ENCODE assay signal across 8 cellular contexts in genomic region chr17:68290955-68291835, GRCh38. TPM values are rescaled to one million over a fixed set of nuclear protein-coding genes. Genes with fewer than 3 reads are reported as not detected.
DNase-seq lines count a peak whose midpoint lies in the region; ATAC-seq and TF ChIP-seq lines count a peak whose summit lies in the region.

TSS of gene ARSG (plus strand) at chr17:68291495. CDS start at chr17:68307494, 15,999 bp downstream.
A gene with protein sequence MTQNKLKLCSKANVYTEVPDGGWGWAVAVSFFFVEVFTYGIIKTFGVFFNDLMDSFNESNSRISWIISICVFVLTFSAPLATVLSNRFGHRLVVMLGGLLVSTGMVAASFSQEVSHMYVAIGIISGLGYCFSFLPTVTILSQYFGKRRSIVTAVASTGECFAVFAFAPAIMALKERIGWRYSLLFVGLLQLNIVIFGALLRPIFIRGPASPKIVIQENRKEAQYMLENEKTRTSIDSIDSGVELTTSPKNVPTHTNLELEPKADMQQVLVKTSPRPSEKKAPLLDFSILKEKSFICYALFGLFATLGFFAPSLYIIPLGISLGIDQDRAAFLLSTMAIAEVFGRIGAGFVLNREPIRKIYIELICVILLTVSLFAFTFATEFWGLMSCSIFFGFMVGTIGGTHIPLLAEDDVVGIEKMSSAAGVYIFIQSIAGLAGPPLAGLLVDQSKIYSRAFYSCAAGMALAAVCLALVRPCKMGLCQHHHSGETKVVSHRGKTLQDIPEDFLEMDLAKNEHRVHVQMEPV (minus strand): TSS chr17:68291127. CDS start chr17:68278320, 12,807 bp downstream.

- no peaks in the 10 kb centered on the region for H3K9me3 Mint-ChIP-seq in activated CD4-positive, alpha-beta T cell treated with anti-CD3 and anti-CD28 coated beads, Interleukin-2, amount 10 ng/mL, durations not matched to agents 24 days and 14 days

- H3K4me3 Mint-ChIP-seq in activated CD4-positive, alpha-beta T cell treated with anti-CD3 and anti-CD28 coated beads, Interleukin-2, amount 10 ng/mL, durations not matched to agents 24 days and 14 days = peak within 1 kb of the TSS; percentile 98

- peak; percentile 50 for TF ChIP-seq POLR2A in GM18526 (IDR thresholded peaks at IDR 0.05; ENCODE audit: extremely low read depth, insufficient read length)
- TF ChIP-seq POLR2A in lower leg skin (IDR thresholded peaks at IDR 0.05) = no peak

- no peak for TF ChIP-seq CTCF in 22Rv1 (IDR thresholded peaks at IDR 0.05)
- no peak for TF ChIP-seq CTCF in coronary artery (IDR thresholded peaks at IDR 0.05)
- no peak for TF ChIP-seq CTCF in lower leg skin (IDR thresholded peaks at IDR 0.05)

- H3K27me3 Mint-ChIP-seq in activated CD4-positive, alpha-beta T cell treated with anti-CD3 and anti-CD28 coated beads, Interleukin-2, amount 10 ng/mL, durations not matched to agents 24 days and 14 days = peaks cover 2% of the 10 kb centered on the region

- peak; percentile 19 for ATAC-seq in HG03060 (IDR thresholded peaks at IDR 0.05; ENCODE audit: low read depth, unreplicated experiment)

- H3K4me1 Mint-ChIP-seq in activated CD4-positive, alpha-beta T cell treated with anti-CD3 and anti-CD28 coated beads, Interleukin-2, amount 10 ng/mL, durations not matched to agents 24 days and 14 days = peaks cover 46% of the 10 kb centered on the region

- H3K4me3 ChIP-seq in coronary artery (peak within 1 kb of the TSS; percentile 83), lower leg skin (ENCODE audit: low read depth, poor library complexity, severe bottlenecking) (peak within 1 kb of the TSS; percentile 50)

- DNase-seq in NCI-H2227 (lab: John Stamatoyannopoulos, UW; ENCODE audit: unreplicated experiment) = peak; percentile 86
- peak; percentile 93 for DNase-seq in activated CD4-positive, alpha-beta T cell treated with anti-CD3 and anti-CD28 coated beads, Interleukin-2, amount 10 ng/mL, durations not matched to agents 24 days and 14 days
- no peak for DNase-seq in coronary artery (ENCODE audit: low spot score)
- DNase-seq in lower leg skin (ENCODE audit: low spot score in 2 of 2) = peak; percentile 48 to 87
- DNase-seq in stimulated activated CD4-positive, alpha-beta T cell treated with anti-CD3 and anti-CD28 coated beads, Interleukin-4, amount 100 ng/mL, for 48 hours (ENCODE audit: low read depth in 2 of 2) = peak; percentile 70 to 71

- 1 to 2% methylated on average over 20 to 33 of the region's 96 CpGs for WGBS in lower leg skin, 2 donors

- H3K27ac Mint-ChIP-seq in activated CD4-positive, alpha-beta T cell treated with anti-CD3 and anti-CD28 coated beads, Interleukin-2, amount 10 ng/mL, durations not matched to agents 24 days and 14 days = peak within 1 kb of the TSS; percentile 98

- H3K27ac ChIP-seq in 22Rv1 (peak within 1 kb of the TSS; percentile 84), coronary artery (peak within 1 kb of the TSS in 1 of 2 donors; percentile 61)

- intact Hi-C loops in activated CD4-positive, alpha-beta T cell treated with anti-CD3 and anti-CD28 coated beads, Interleukin-2, amount 10 ng/mL, durations not matched to agents 24 days and 14 days (cut with micrococcal nuclease) = loop anchor here (2.0 to 10.0 kb wide), 5 partner anchors 32 to 1034 kb away; partner anchors contain the start of genes ABCA5 and PRKAR1A
- intact Hi-C loops in lower leg skin (cut with DNase I; ENCODE audit: low total_unique reads) = no loop called here

- H3K36me3 Mint-ChIP-seq in activated CD4-positive, alpha-beta T cell treated with anti-CD3 and anti-CD28 coated beads, Interleukin-2, amount 10 ng/mL, durations not matched to agents 24 days and 14 days (ENCODE audit: low read depth) = peaks cover 3% of the 10 kb centered on the region

RNA-seq across cellular contexts. Expression of gene ARSG, which starts in this region (rescaled TPM):
- total RNA-seq in activated CD4-positive, alpha-beta T cell treated with anti-CD3 and anti-CD28 coated beads, Interleukin-2, amount 10 ng/mL, durations not matched to agents 24 days and 14 days = 5.6 and 7.1 TPM in 2 replicates
- 10 to 100 TPM in 1 of 4 donors, 1 to 10 TPM in 3; 4.3 to 16.8 (median 7.8) TPM for total RNA-seq in lower leg skin

RNA-seq across cellular contexts. Expression of the second gene that starts in this region (rescaled TPM):
- total RNA-seq in activated CD4-positive, alpha-beta T cell treated with anti-CD3 and anti-CD28 coated beads, Interleukin-2, amount 10 ng/mL, durations not matched to agents 24 days and 14 days = 2.6 and 2.7 TPM in 2 replicates
- 10 to 100 TPM in 1 of 4 donors, 1 to 10 TPM in 3; 2.7 to 10.3 (median 7.8) TPM for total RNA-seq in lower leg skin
